In genomic region chr12:54112336-54112735, GRCh38 we compare ENCODE assay signal across 3 cellular contexts. TPM values are rescaled to one million over a fixed set of nuclear protein-coding genes. Genes with fewer than 3 reads are reported as not detected.
"Had no signal": no experiment of that assay in that cellular context is flagged by ENCODE, and none has a peak within 500 bp of the region (broad histone marks: within the 10 kb centered on the region; RNA-seq: fewer than 3 reads in every experiment).

No MANE protein-coding gene starts in this region.

RNA-seq across cellular contexts. Expression of gene HOXC4, which starts 58.7 kb away (rescaled TPM):
- total RNA-seq: activated T-helper 1 cell treated with anti-CD3 and anti-CD28 coated beads, Interleukin-12 subunit alpha, Interleukin-12 subunit beta, Interleukin-2, Interleukin-4 antibody, amounts not matched to agents 30 ng/mL and 10 ng/mL and 1 ng/mL, durations not matched to agents 14 hours and 24 hours and 36 hours; bronchial epithelial cell; Right ventricle myocardium inferior had no signal
